9 cellular contexts compared by ENCODE assay signal in the genomic region with DNA sequence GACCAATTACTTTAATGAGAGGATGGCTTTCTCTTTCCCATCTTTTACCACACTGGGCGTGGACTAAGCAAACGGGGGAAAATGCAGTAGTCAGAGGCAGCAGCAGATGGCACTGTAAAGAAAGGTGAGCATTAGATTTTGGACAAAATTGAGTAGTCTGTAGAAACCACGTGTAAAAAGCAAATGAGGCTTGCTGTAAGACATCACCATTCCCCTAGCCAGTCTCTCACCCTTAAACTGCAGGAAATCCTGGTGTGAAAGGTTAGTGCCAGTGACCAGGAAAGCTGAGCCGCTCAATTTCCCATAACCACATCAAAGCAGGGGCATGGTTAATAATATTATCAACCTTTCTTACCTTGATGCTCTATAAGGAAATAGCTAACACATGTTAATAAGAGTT. TPM values are rescaled to one million over a fixed set of nuclear protein-coding genes. Genes with fewer than 3 reads are reported as not detected.
DNase-seq lines count a peak whose midpoint lies in the region; ATAC-seq, FAIRE-seq and TF ChIP-seq lines count a peak whose summit lies in the region.
"Had no signal": no experiment of that assay in that cellular context is flagged by ENCODE, and none has a peak within 500 bp of the region (broad histone marks: within the 10 kb centered on the region; RNA-seq: fewer than 3 reads in every experiment).

No MANE protein-coding gene starts in this region.

- H3K4me3 Mint-ChIP-seq in CD4-positive, alpha-beta T cell, result no peak overlapping the region
- H3K4me3 Mint-ChIP-seq: stimulated activated naive CD8-positive, alpha-beta T cell treated with anti-CD3 and anti-CD28 coated beads, Interleukin-15, Interleukin-2, amounts not matched to agents 100 ng/mL and 50 ng/mL, for 24 hours had no signal

- no peaks in the 10 kb centered on the region for H3K9me3 ChIP-seq in MG63
- no peaks in the 10 kb centered on the region for H3K9me3 ChIP-seq in CD4-positive, alpha-beta T cell (ENCODE audit: control insufficient read depth, low read length)

- DNase-seq in G401 (ENCODE audit: low spot score) (peak; percentile 33), MG63 (peak; percentile 22), bronchial epithelial cell (ENCODE audit: low read depth) (peak; percentile 47), myocyte (ENCODE audit: low read depth) (peak; percentile 24)
- DNase-seq in CD4-positive, alpha-beta T cell, result no peak
- DNase-seq in activated CD4-positive, CD25-positive, alpha-beta regulatory T cell treated with anti-CD3 and anti-CD28 coated beads, Interleukin-2, amount 50 U/mL, for 72 hours, result no peak

- no peak overlapping the region for H3K27ac ChIP-seq in CD4-positive, alpha-beta T cell (ENCODE audit: low read depth, low read length)

- in situ Hi-C loops in G401 (cut with HindIII; ENCODE audit: low sequenced_read_pairs), result no loop called here

- H3K27me3 ChIP-seq in MG63 (no peaks in the 10 kb centered on the region; the same call in 1 of the 2 replicates), bronchial epithelial cell (ENCODE audit: control insufficient read depth, insufficient read depth, low read length) (no peaks in the 10 kb centered on the region)
- H3K27me3 ChIP-seq in CD4-positive, alpha-beta T cell (ENCODE audit: control insufficient read depth, insufficient read depth, low read length), result no peaks in the 10 kb centered on the region

- CTCF ChIA-PET in CD4-positive, alpha-beta T cell (lab: Charles Lee), result interaction anchor here (0.6 kb wide), 1 partner anchor 37 kb away, joined by 3 read pairs; no protein-coding TSS in a partner anchor

- POLR2A ChIA-PET in CD4-positive, alpha-beta T cell (lab: Charles Lee), result no interaction called here

- peak; percentile 50 for TF ChIP-seq CTCF in bronchial epithelial cell (IDR thresholded peaks at IDR 0.05; ENCODE audit: insufficient read depth, low read length, severe bottlenecking)
- no peak for TF ChIP-seq CTCF in CD4-positive, alpha-beta T cell (IDR thresholded peaks at IDR 0.05)

- intact Hi-C loops in CD4-positive, alpha-beta T cell (cut with DNase I, micrococcal nuclease), result loop anchor here in 1 of 2 experiments (5.0 kb wide), 2 partner anchors 471 to 896 kb away; no protein-coding TSS in a partner anchor

- H3K36me3 ChIP-seq in MG63 (no peaks in the 10 kb centered on the region), bronchial epithelial cell (ENCODE audit: control insufficient read depth, insufficient read depth, low read length) (no peaks in the 10 kb centered on the region)

- H3K4me3 ChIP-seq in MG63 (no peak overlapping the region), bronchial epithelial cell (ENCODE audit: low read depth, low read length) (no peak overlapping the region)

- no peak overlapping the region for H3K27ac Mint-ChIP-seq in CD4-positive, alpha-beta T cell
- H3K27ac Mint-ChIP-seq: stimulated activated naive CD8-positive, alpha-beta T cell treated with anti-CD3 and anti-CD28 coated beads, Interleukin-15, Interleukin-2, amounts not matched to agents 100 ng/mL and 50 ng/mL, for 24 hours had no signal

- no peak for FAIRE-seq in bronchial epithelial cell (lab: Jason Lieb, UNC)

- no peak for ATAC-seq in CD4-positive, alpha-beta T cell (ENCODE audit: poor library complexity)
- ATAC-seq in GM21529 (IDR thresholded peaks at IDR 0.05; ENCODE audit: unreplicated experiment) (no peak), HG03460 (IDR thresholded peaks at IDR 0.05; ENCODE audit: unreplicated experiment) (no peak)

- no peaks in the 10 kb centered on the region for H3K36me3 Mint-ChIP-seq in CD4-positive, alpha-beta T cell (ENCODE audit: low read depth)

- H3K9me3 Mint-ChIP-seq in CD4-positive, alpha-beta T cell, result no peaks in the 10 kb centered on the region
- H3K9me3 Mint-ChIP-seq: stimulated activated naive CD8-positive, alpha-beta T cell treated with anti-CD3 and anti-CD28 coated beads, Interleukin-15, Interleukin-2, amounts not matched to agents 100 ng/mL and 50 ng/mL, for 24 hours had no signal

- no peaks in the 10 kb centered on the region for H3K4me1 Mint-ChIP-seq in CD4-positive, alpha-beta T cell (ENCODE audit: low read depth)

- H3K27me3 Mint-ChIP-seq in CD4-positive, alpha-beta T cell, result peaks cover 38% of the 10 kb centered on the region

RNA-seq across cellular contexts. Expression of gene SPATA31C2, which starts 31.8 kb away (rescaled TPM):
- not detected in 2 replicates for total RNA-seq in G401 (2014; rRNA removed; shearing (Covaris generic))
- total RNA-seq in MG63 (2014; rRNA removed; shearing (Covaris generic); ENCODE audit: low replicate concordance), result not detected in 2 replicates
- total RNA-seq in bronchial epithelial cell (not detected in 2 replicates), myocyte (not detected in 2 replicates)
- polyA plus RNA-seq in myocyte (2012), result not detected
- total RNA-seq in CD4-positive, alpha-beta T cell, result not detected

Comparison
In these comparisons a context has a peak if more than half of its experiments do, and no peak if none do; other contexts are left out.
1. DNase-seq: peak in G401 (single experiment), MG63 (single experiment), bronchial epithelial cell (single experiment) and myocyte (single experiment); none in CD4-positive, alpha-beta T cell (0 of 10) and activated CD4-positive, CD25-positive, alpha-beta regulatory T cell treated with anti-CD3 and anti-CD28 coated beads, Interleukin-2, amount 50 U/mL, for 72 hours (single experiment).